ENCODE assay signal across 1 cellular context in genomic region chr15:29070471-29071192, GRCh38.
TF ChIP-seq lines count a peak whose summit lies in the region.

No MANE protein-coding gene starts in this region.

TF ChIP-seq in GM23338, 12 proteins besides CTCF, POLR2A, EP300 and RAD21 (continued from another document):
- TF ChIP-seq, protein P1, sequence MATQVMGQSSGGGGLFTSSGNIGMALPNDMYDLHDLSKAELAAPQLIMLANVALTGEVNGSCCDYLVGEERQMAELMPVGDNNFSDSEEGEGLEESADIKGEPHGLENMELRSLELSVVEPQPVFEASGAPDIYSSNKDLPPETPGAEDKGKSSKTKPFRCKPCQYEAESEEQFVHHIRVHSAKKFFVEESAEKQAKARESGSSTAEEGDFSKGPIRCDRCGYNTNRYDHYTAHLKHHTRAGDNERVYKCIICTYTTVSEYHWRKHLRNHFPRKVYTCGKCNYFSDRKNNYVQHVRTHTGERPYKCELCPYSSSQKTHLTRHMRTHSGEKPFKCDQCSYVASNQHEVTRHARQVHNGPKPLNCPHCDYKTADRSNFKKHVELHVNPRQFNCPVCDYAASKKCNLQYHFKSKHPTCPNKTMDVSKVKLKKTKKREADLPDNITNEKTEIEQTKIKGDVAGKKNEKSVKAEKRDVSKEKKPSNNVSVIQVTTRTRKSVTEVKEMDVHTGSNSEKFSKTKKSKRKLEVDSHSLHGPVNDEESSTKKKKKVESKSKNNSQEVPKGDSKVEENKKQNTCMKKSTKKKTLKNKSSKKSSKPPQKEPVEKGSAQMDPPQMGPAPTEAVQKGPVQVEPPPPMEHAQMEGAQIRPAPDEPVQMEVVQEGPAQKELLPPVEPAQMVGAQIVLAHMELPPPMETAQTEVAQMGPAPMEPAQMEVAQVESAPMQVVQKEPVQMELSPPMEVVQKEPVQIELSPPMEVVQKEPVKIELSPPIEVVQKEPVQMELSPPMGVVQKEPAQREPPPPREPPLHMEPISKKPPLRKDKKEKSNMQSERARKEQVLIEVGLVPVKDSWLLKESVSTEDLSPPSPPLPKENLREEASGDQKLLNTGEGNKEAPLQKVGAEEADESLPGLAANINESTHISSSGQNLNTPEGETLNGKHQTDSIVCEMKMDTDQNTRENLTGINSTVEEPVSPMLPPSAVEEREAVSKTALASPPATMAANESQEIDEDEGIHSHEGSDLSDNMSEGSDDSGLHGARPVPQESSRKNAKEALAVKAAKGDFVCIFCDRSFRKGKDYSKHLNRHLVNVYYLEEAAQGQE (IDR thresholded peaks at IDR 0.05; ENCODE audit: unreplicated experiment) = no peak
